Comparison of ENCODE assay signal across 18 cellular contexts in the genomic region with DNA sequence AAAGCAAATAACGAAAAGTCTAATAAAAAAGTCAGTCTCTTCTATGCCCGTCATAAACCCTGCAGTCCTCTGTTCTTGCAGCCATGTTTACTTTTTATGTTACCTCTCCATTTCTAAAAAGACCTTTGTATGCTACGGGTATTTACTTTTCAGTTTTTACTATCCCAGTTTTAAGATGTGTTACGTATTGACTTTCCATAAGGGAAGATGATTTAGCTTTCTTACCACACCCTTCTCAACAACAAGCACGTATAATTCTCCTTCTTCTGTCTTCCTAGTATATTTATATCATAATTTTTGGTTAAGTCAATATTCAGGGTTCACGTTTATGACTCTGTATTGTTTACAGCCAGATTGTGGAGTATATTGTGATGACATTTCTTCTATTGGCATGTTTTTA. TPM values are rescaled to one million over a fixed set of nuclear protein-coding genes. Genes with fewer than 3 reads are reported as not detected.
"Had no signal": no experiment of that assay in that cellular context is flagged by ENCODE, and none has a peak within 500 bp of the region (broad histone marks: within the 10 kb centered on the region; RNA-seq: fewer than 3 reads in every experiment).

No MANE protein-coding gene starts in this region.

- H3K27ac ChIP-seq: heart left ventricle, lower lobe of right lung, neutrophil, tibial nerve, vagina had no signal

- H3K27me3 ChIP-seq: heart left ventricle, neutrophil, tibial nerve, vagina had no signal

- H3K9me3 Mint-ChIP-seq: endodermal cell; mesothelial cell of epicardium; T-helper 2 cell treated with Interferon-gamma antibody and Interleukin-4, amounts not matched to agents 5 μg/mL and 100 μg/mL, for 36 hours had no signal

- DNase-seq: activated CD4-positive, alpha-beta T cell treated with anti-CD3 and anti-CD28 coated beads, Interleukin-2, amount 50 U/mL, for 1 hour; activated CD4-positive, CD25-positive, alpha-beta regulatory T cell; activated effector memory CD4-positive, alpha-beta T cell treated with anti-CD3 and anti-CD28 coated beads, Interleukin-2, amount 50 U/mL, for 16 hours; aorta; endodermal cell; heart left ventricle; left cardiac atrium; lower lobe of right lung; stimulated activated CD4-positive, alpha-beta T cell treated with anti-CD3 and anti-CD28 coated beads, Interleukin-12 subunit alpha, Interleukin-12 subunit beta, amount 100 ng/mL, for 4 hours; stimulated activated CD4-positive, alpha-beta T cell treated with anti-CD3 and anti-CD28 coated beads, Interleukin-2, amount 100 ng/mL, for 24 hours had no signal

- H3K4me1 Mint-ChIP-seq: mesothelial cell of epicardium had no signal

- ATAC-seq: heart left ventricle, left cardiac atrium, lower lobe of right lung had no signal

- H3K9me3 ChIP-seq: heart left ventricle, lower lobe of right lung, neutrophil, tibial nerve, vagina had no signal

- H3K4me1 ChIP-seq: lower lobe of right lung had no signal

- H3K4me3 Mint-ChIP-seq: endodermal cell; mesothelial cell of epicardium; T-helper 2 cell treated with Interferon-gamma antibody and Interleukin-4, amounts not matched to agents 5 μg/mL and 100 μg/mL, for 36 hours had no signal

- H3K27ac Mint-ChIP-seq: endodermal cell; mesothelial cell of epicardium; T-helper 2 cell treated with Interferon-gamma antibody and Interleukin-4, amounts not matched to agents 5 μg/mL and 100 μg/mL, for 36 hours had no signal

- H3K4me3 ChIP-seq: heart left ventricle, lower lobe of right lung, tibial nerve, vagina had no signal

RNA-seq across cellular contexts. Expression of gene IL5RA, which starts 27.4 kb away (rescaled TPM):
- total RNA-seq: dermis microvascular lymphatic vessel endothelial cell, endodermal cell, epithelial cell of proximal tubule, mesothelial cell of epicardium, renal cortical epithelial cell, vagina had no signal
- polyA plus RNA-seq: aorta had no signal
